ENCODE assay signal across 15 cellular contexts in the genomic region with DNA sequence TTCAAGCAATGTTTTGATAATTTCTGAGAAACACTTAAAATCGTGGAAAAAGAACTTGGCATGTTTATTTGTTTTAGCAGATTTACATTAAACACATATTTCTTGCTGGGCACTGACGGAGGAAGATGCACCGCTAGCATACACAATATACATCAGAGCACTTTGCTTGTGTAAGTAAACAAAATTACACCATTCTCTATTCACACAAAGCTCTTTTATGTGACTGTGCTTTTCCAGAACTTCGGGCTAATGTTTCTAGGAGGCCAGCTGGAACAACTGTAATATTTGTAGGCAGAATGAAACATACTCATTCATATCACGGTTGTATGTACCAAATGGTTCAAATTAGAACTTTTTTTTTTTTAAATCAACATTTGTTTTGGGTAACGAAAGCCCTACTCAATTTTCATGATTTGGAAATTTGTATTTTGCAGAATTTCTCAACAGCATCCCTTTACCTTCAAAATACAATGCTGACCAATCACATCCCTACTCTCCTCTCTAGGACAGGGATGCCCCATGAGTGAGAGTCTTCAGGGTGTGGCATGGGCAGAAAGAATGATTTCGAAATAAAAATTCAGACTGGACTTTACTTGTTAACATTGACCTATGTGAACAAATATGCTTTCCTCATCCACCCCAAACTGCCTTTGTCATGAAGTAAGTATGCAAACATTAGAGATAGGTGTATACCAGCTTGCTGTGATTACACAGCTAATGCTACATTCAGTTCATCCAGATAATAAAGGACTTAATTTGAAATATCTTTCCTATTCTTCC.
A peak's percentile ranks its signal among the peaks of the same experiment; 100 is the strongest.
DNase-seq lines count a peak whose midpoint lies in the region; TF ChIP-seq lines count a peak whose summit lies in the region.
"Had no signal": no experiment of that assay in that cellular context is flagged by ENCODE, and none has a peak within 500 bp of the region (broad histone marks: within the 10 kb centered on the region; RNA-seq: fewer than 3 reads in every experiment).

No MANE protein-coding gene starts in this region.

- no peaks in the 10 kb centered on the region for H3K27me3 Mint-ChIP-seq in type B pancreatic cell
- H3K27me3 Mint-ChIP-seq: activated CD4-positive, alpha-beta T cell treated with anti-CD3 and anti-CD28 coated beads, Interleukin-2, amount 10 ng/mL, durations not matched to agents 24 days and 14 days; CD8-positive, alpha-beta memory T cell; central memory CD8-positive, alpha-beta T cell had no signal

- H3F3A ChIP-seq in GM23248 (ENCODE audit: insufficient read depth) = peaks cover 22% of the 10 kb centered on the region; the same call in 1 of the 2 replicates

- H3K4me3 Mint-ChIP-seq in type B pancreatic cell = no peak overlapping the region
- H3K4me3 Mint-ChIP-seq: activated CD4-positive, alpha-beta T cell treated with anti-CD3 and anti-CD28 coated beads, Interleukin-2, amount 10 ng/mL, durations not matched to agents 24 days and 14 days; CD8-positive, alpha-beta memory T cell; central memory CD8-positive, alpha-beta T cell had no signal

- H3K18ac ChIP-seq in trophoblast cell (ENCODE audit: low read length) = no peak overlapping the region

- peaks cover 29% of the 10 kb centered on the region for H3K4me1 Mint-ChIP-seq in type B pancreatic cell (ENCODE audit: unreplicated experiment)
- H3K4me1 Mint-ChIP-seq: activated CD4-positive, alpha-beta T cell treated with anti-CD3 and anti-CD28 coated beads, Interleukin-2, amount 10 ng/mL, durations not matched to agents 24 days and 14 days; CD8-positive, alpha-beta memory T cell; central memory CD8-positive, alpha-beta T cell had no signal

- H3K27ac Mint-ChIP-seq in type B pancreatic cell = no peak overlapping the region
- H3K27ac Mint-ChIP-seq: activated CD4-positive, alpha-beta T cell treated with anti-CD3 and anti-CD28 coated beads, Interleukin-2, amount 10 ng/mL, durations not matched to agents 24 days and 14 days; activated naive CD4-positive, alpha-beta T cell treated with anti-CD3 and anti-CD28 coated beads, Interleukin-2, amount 50 U/mL, for 72 hours; CD8-positive, alpha-beta memory T cell had no signal

- H3K4me3 ChIP-seq in GM23248 (no peak overlapping the region), fibroblast of mammary gland (ENCODE audit: control insufficient read depth, low read depth, low read length) (no peak overlapping the region), trophoblast cell (ENCODE audit: low read depth, low read length) (no peak overlapping the region)

- TF ChIP-seq CTCF in fibroblast of mammary gland (conservative IDR thresholded peaks at IDR 0.05; ENCODE audit: control insufficient read depth, insufficient read depth, low read depth, low read length) (no peak), type B pancreatic cell (conservative IDR thresholded peaks at IDR 0.05) (no peak)

- H3K27me3 ChIP-seq in GM23248 (replicated peaks; ENCODE audit: insufficient read depth) = no peaks in the 10 kb centered on the region
- no peaks in the 10 kb centered on the region for H3K27me3 ChIP-seq in trophoblast cell (ENCODE audit: insufficient read depth, low read length)

- H2BK12ac ChIP-seq in trophoblast cell (ENCODE audit: low read length) = no peak overlapping the region

- H3K14ac ChIP-seq in trophoblast cell (ENCODE audit: low read length) = no peak overlapping the region

- H3K4me1 ChIP-seq in GM23248 (ENCODE audit: insufficient read depth) = peaks cover 32% of the 10 kb centered on the region
- peaks cover 0 to 4% of the 10 kb centered on the region in 2 experiments for H3K4me1 ChIP-seq in trophoblast cell (ENCODE audit: control insufficient read depth in 1 of 2, insufficient read depth in 2 of 2, low read length in 2 of 2)
- H3K4me1 ChIP-seq: parathyroid adenoma had no signal

- H4K20me1 ChIP-seq in GM23248 (ENCODE audit: insufficient read depth) = no peaks in the 10 kb centered on the region

- peaks cover 4% of the 10 kb centered on the region for H3K36me3 Mint-ChIP-seq in type B pancreatic cell
- H3K36me3 Mint-ChIP-seq: activated naive CD4-positive, alpha-beta T cell treated with anti-CD3 and anti-CD28 coated beads, Interleukin-2, amount 50 U/mL, for 72 hours; CD8-positive, alpha-beta memory T cell had no signal

- no peaks in the 10 kb centered on the region for H3K9me3 ChIP-seq in GM23248 (ENCODE audit: low read depth)
- H3K9me3 ChIP-seq in trophoblast cell (ENCODE audit: insufficient read depth, low read depth, low read length) = no peaks in the 10 kb centered on the region

- H3K27ac ChIP-seq in GM23248 (no peak overlapping the region), trophoblast cell (ENCODE audit: low read depth, low read length) (no peak overlapping the region)
- H3K27ac ChIP-seq: parathyroid adenoma had no signal

- H3K9me2 ChIP-seq in GM23248 (ENCODE audit: insufficient read depth) = no peaks in the 10 kb centered on the region

- DNase-seq in GM23248 (peak; percentile 65), NCI-H748 (lab: John Stamatoyannopoulos, UW; ENCODE audit: unreplicated experiment) (peak; percentile 89), fibroblast of mammary gland (ENCODE audit: low read depth) (peak; percentile 50), trophoblast cell (peak; percentile 26 to 78), NCI-H1105 (lab: John Stamatoyannopoulos, UW) (no peak), type B pancreatic cell (ENCODE audit: extremely low spot score, unreplicated experiment) (no peak), anterior cingulate cortex (lab: John Stamatoyannopoulos, UW) (no peak)
- DNase-seq: activated CD4-positive, alpha-beta T cell treated with anti-CD3 and anti-CD28 coated beads, Interleukin-2, amount 10 ng/mL, durations not matched to agents 24 days and 14 days; CD8-positive, alpha-beta memory T cell; left cardiac atrium; SHP77 treated with DMSO at 0.1 percent for 48 hours; T-helper 9 cell had no signal

- H3K79me2 ChIP-seq in GM23248 (ENCODE audit: insufficient read depth) (peaks cover 26% of the 10 kb centered on the region), trophoblast cell (ENCODE audit: control insufficient read depth, insufficient read depth, low read length, poor library complexity) (no peaks in the 10 kb centered on the region)
- H3K79me2 ChIP-seq: parathyroid adenoma had no signal

- WGBS in GM23248 (ENCODE audit: low coverage in 1 of 2, low lambda C conversion rate in 2 of 2, missing lambda C conversion rate in 2 of 2), 2 experiments = 75% methylated on average over 7 of the region's 7 CpGs
- no CpG with 5 or more reads among the region's 7 CpGs for WGBS in trophoblast cell (ENCODE audit: extremely low coverage, insufficient coverage, insufficient read length)

- no peak overlapping the region for H2BK120ac ChIP-seq in trophoblast cell (ENCODE audit: insufficient read depth, low read length, poor library complexity)

- H4K8ac ChIP-seq in trophoblast cell (ENCODE audit: low read depth, low read length) = no peak overlapping the region

- in situ Hi-C loops in GM23248 (cut with MboI) = no loop called here

- peaks cover 2% of the 10 kb centered on the region for H3K79me1 ChIP-seq in trophoblast cell (ENCODE audit: low read length)

- H2AFZ ChIP-seq in GM23248 = no peak overlapping the region
- no peak overlapping the region for H2AFZ ChIP-seq in trophoblast cell (ENCODE audit: insufficient read depth, low read length, poor library complexity)
- H2AFZ ChIP-seq: parathyroid adenoma had no signal

- H3K4me2 ChIP-seq in GM23248 (ENCODE audit: unreplicated experiment) (no peak overlapping the region), trophoblast cell (ENCODE audit: low read length) (no peak overlapping the region)

- H3K9ac ChIP-seq in GM23248 (no peak overlapping the region), trophoblast cell (ENCODE audit: low read length) (no peak overlapping the region)
- H3K9ac ChIP-seq: parathyroid adenoma had no signal

- no peak overlapping the region for H4K12ac ChIP-seq in trophoblast cell (ENCODE audit: low read depth, low read length)

- no peak overlapping the region for H2BK5ac ChIP-seq in trophoblast cell (ENCODE audit: low read depth, low read length, poor library complexity)

- no peak overlapping the region for H3K23ac ChIP-seq in trophoblast cell (ENCODE audit: low read length)

- H3K4ac ChIP-seq in trophoblast cell (ENCODE audit: low read depth, low read length) = no peak overlapping the region

- no peak overlapping the region for H2AK5ac ChIP-seq in trophoblast cell (ENCODE audit: low read length)

- no peak overlapping the region for H4K91ac ChIP-seq in trophoblast cell (ENCODE audit: low read depth, low read length)

- no peaks in the 10 kb centered on the region for H3K9me3 Mint-ChIP-seq in type B pancreatic cell
- H3K9me3 Mint-ChIP-seq: activated CD4-positive, alpha-beta T cell treated with anti-CD3 and anti-CD28 coated beads, Interleukin-2, amount 10 ng/mL, durations not matched to agents 24 days and 14 days; activated naive CD4-positive, alpha-beta T cell treated with anti-CD3 and anti-CD28 coated beads, Interleukin-2, amount 50 U/mL, for 72 hours had no signal

- H3K36me3 ChIP-seq in GM23248 (ENCODE audit: low read depth) (no peaks in the 10 kb centered on the region), trophoblast cell (ENCODE audit: control insufficient read depth in 1 of 2, insufficient read depth in 2 of 2, low read length in 2 of 2) (no peaks in the 10 kb centered on the region)

Comparison
In these comparisons a context has a peak if more than half of its experiments do, and no peak if none do; other contexts are left out.
1. DNase-seq: peak in GM23248 (single experiment), NCI-H748 (single experiment), fibroblast of mammary gland (single experiment) and trophoblast cell (2 of 2); none in NCI-H1105 (single experiment), type B pancreatic cell (single experiment) and anterior cingulate cortex (0 of 58).